ENCODE assay signal across 17 cellular contexts in genomic region chr3:14194865-14195264, GRCh38. TPM values are rescaled to one million over a fixed set of nuclear protein-coding genes. Genes with fewer than 3 reads are reported as not detected.
DNase-seq lines count a peak whose midpoint lies in the region; ATAC-seq and TF ChIP-seq lines count a peak whose summit lies in the region.
"Had no signal": no experiment of that assay in that cellular context is flagged by ENCODE, and none has a peak within 500 bp of the region (broad histone marks: within the 10 kb centered on the region; RNA-seq: fewer than 3 reads in every experiment).

No MANE protein-coding gene starts in this region.

- H3K27me3 Mint-ChIP-seq in T-helper 17 cell: no peaks in the 10 kb centered on the region
- H3K27me3 Mint-ChIP-seq in stimulated activated memory B cell treated with anti-CD40 and anti-IgM and Interleukin-4, amounts not matched to agents 10 μg/mL and 1 μg/mL and 100 μg/mL, for 72 hours: no peaks in the 10 kb centered on the region
- H3K27me3 Mint-ChIP-seq in stimulated activated naive B cell treated with anti-CD40 and anti-IgM and Interleukin-4, amounts not matched to agents 10 μg/mL and 1 μg/mL and 100 μg/mL, for 72 hours: no peaks in the 10 kb centered on the region
- H3K27me3 Mint-ChIP-seq: CD4-positive, alpha-beta memory T cell had no signal

- TF ChIP-seq CTCF in GM13977 (IDR thresholded peaks at IDR 0.05; ENCODE audit: extremely low read depth, insufficient read depth, missing control alignments): no peak

- peaks cover 9% of the 10 kb centered on the region for H3K36me3 Mint-ChIP-seq in T-helper 17 cell (ENCODE audit: low read depth)
- peaks cover 70% of the 10 kb centered on the region for H3K36me3 Mint-ChIP-seq in stimulated activated memory B cell treated with anti-CD40 and anti-IgM and Interleukin-4, amounts not matched to agents 10 μg/mL and 1 μg/mL and 100 μg/mL, for 72 hours
- H3K36me3 Mint-ChIP-seq in stimulated activated naive B cell treated with anti-CD40 and anti-IgM and Interleukin-4, amounts not matched to agents 10 μg/mL and 1 μg/mL and 100 μg/mL, for 72 hours: peaks cover 35 to 57% of the 10 kb centered on the region in 2 donors

- H3K4me3 Mint-ChIP-seq in T-helper 17 cell: no peak overlapping the region
- H3K4me3 Mint-ChIP-seq in stimulated activated memory B cell treated with anti-CD40 and anti-IgM and Interleukin-4, amounts not matched to agents 10 μg/mL and 1 μg/mL and 100 μg/mL, for 72 hours: no peak overlapping the region
- no peak overlapping the region for H3K4me3 Mint-ChIP-seq in stimulated activated naive B cell treated with anti-CD40 and anti-IgM and Interleukin-4, amounts not matched to agents 10 μg/mL and 1 μg/mL and 100 μg/mL, for 72 hours
- H3K4me3 Mint-ChIP-seq: CD4-positive, alpha-beta memory T cell; HFFc6 had no signal

- no peaks in the 10 kb centered on the region for H3K9me3 ChIP-seq in T-helper 17 cell (ENCODE audit: control insufficient read depth, low read length, poor library complexity, severe bottlenecking)
- H3K9me3 ChIP-seq: HAP-1 had no signal

- H3K27ac Mint-ChIP-seq in T-helper 17 cell: peak overlapping the region; percentile 6
- H3K27ac Mint-ChIP-seq in stimulated activated memory B cell treated with anti-CD40 and anti-IgM and Interleukin-4, amounts not matched to agents 10 μg/mL and 1 μg/mL and 100 μg/mL, for 72 hours: no peak overlapping the region
- H3K27ac Mint-ChIP-seq in stimulated activated naive B cell treated with anti-CD40 and anti-IgM and Interleukin-4, amounts not matched to agents 10 μg/mL and 1 μg/mL and 100 μg/mL, for 72 hours: no peak overlapping the region
- H3K27ac Mint-ChIP-seq: CD4-positive, alpha-beta memory T cell; HFFc6 had no signal

- DNase-seq in GM13977 (ENCODE audit: low spot score) (peak; percentile 39), T-helper 17 cell (no peak), kidney glomerular epithelial cell (lab: John Stamatoyannopoulos, UW) (peak; percentile 42), NCI-H2227 (lab: John Stamatoyannopoulos, UW; ENCODE audit: unreplicated experiment) (no peak)
- no peak for DNase-seq in stimulated activated naive B cell treated with anti-CD40 and anti-IgM and Interleukin-4, amounts not matched to agents 10 μg/mL and 1 μg/mL and 100 μg/mL, for 72 hours
- DNase-seq: C1 segment of cervical spinal cord; Calu3; CD4-positive, alpha-beta memory T cell; COR-L47; DMS53; DMS79 treated with DMSO at 0.1 percent for 48 hours; GF-D8; GOT3; HFFc6 had no signal

- no peaks in the 10 kb centered on the region for H3K9me3 Mint-ChIP-seq in stimulated activated memory B cell treated with anti-CD40 and anti-IgM and Interleukin-4, amounts not matched to agents 10 μg/mL and 1 μg/mL and 100 μg/mL, for 72 hours
- H3K9me3 Mint-ChIP-seq in stimulated activated naive B cell treated with anti-CD40 and anti-IgM and Interleukin-4, amounts not matched to agents 10 μg/mL and 1 μg/mL and 100 μg/mL, for 72 hours: no peaks in the 10 kb centered on the region
- H3K9me3 Mint-ChIP-seq: CD4-positive, alpha-beta memory T cell; HFFc6 had no signal

- in situ Hi-C loops in GM13977 (cut with MboI; ENCODE audit: low pct_unique_long_range_greater_than_20kb, low sequenced_read_pairs, unreplicated experiment): no loop called here

- peaks cover 29% of the 10 kb centered on the region for H3K4me1 Mint-ChIP-seq in T-helper 17 cell
- peaks cover 38% of the 10 kb centered on the region for H3K4me1 Mint-ChIP-seq in stimulated activated memory B cell treated with anti-CD40 and anti-IgM and Interleukin-4, amounts not matched to agents 10 μg/mL and 1 μg/mL and 100 μg/mL, for 72 hours
- H3K4me1 Mint-ChIP-seq in stimulated activated naive B cell treated with anti-CD40 and anti-IgM and Interleukin-4, amounts not matched to agents 10 μg/mL and 1 μg/mL and 100 μg/mL, for 72 hours: peaks cover 20 to 42% of the 10 kb centered on the region in 2 donors

- ATAC-seq in T-helper 17 cell: no peak
- ATAC-seq in stimulated activated memory B cell treated with anti-CD40 and anti-IgM and Interleukin-4, amounts not matched to agents 10 μg/mL and 1 μg/mL and 100 μg/mL, for 72 hours: peak; percentile 55
- no peak for ATAC-seq in stimulated activated naive B cell treated with anti-CD40 and anti-IgM and Interleukin-4, amounts not matched to agents 10 μg/mL and 1 μg/mL and 100 μg/mL, for 72 hours (replicated peaks)
- ATAC-seq in GM19328 (IDR thresholded peaks at IDR 0.05; ENCODE audit: unreplicated experiment): no peak

RNA-seq across cellular contexts. Expression of gene LSM3, which starts 16.2 kb away (rescaled TPM):
- 1 to 10 TPM; 5.5 to 6.3 TPM for total RNA-seq in T-helper 17 cell

RNA-seq across cellular contexts. Expression of gene XPC, which starts 16.5 kb away (rescaled TPM):
- total RNA-seq in T-helper 17 cell: 10 to 100 TPM; 65.0 to 76.4 TPM

Comparison
In these comparisons a context has a peak if more than half of its experiments do, and no peak if none do; other contexts are left out.
1. DNase-seq: peak in GM13977 (single experiment) and kidney glomerular epithelial cell (single experiment); none in T-helper 17 cell (0 of 3), stimulated activated naive B cell treated with anti-CD40 and anti-IgM and Interleukin-4, amounts not matched to agents 10 μg/mL and 1 μg/mL and 100 μg/mL, for 72 hours (single experiment) and NCI-H2227 (single experiment).